In genomic region chr3:32502089-32502943, GRCh38 we compare ENCODE assay signal across 1 cellular context.
TF ChIP-seq lines count a peak whose summit lies in the region.

A gene with protein sequence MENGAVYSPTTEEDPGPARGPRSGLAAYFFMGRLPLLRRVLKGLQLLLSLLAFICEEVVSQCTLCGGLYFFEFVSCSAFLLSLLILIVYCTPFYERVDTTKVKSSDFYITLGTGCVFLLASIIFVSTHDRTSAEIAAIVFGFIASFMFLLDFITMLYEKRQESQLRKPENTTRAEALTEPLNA (minus strand): TSS chr3:32502852. CDS start chr3:32502745, 107 bp downstream.

TF ChIP-seq in H1, 55 proteins besides CTCF, POLR2A, EP300 and RAD21 (continued from another document):
- peak; percentile 70 for TF ChIP-seq TAF1 (IDR thresholded peaks at IDR 0.05; ENCODE audit: low read depth, low read length)
- peak; percentile 31; the same call in 1 of the 2 replicates for TF ChIP-seq TBP (IDR thresholded peaks at IDR 0.05; ENCODE audit: low read depth, low read length)
- TF ChIP-seq RBBP5 (IDR thresholded peaks at IDR 0.05; ENCODE audit: borderline replicate concordance, low read depth, low read length) = peak; percentile 40; the same call in 1 of the 2 replicates
